Comparison of ENCODE assay signal across 7 cellular contexts in genomic region chr1:160206421-160207117, GRCh38. TPM values are rescaled to one million over a fixed set of nuclear protein-coding genes. Genes with fewer than 3 reads are reported as not detected.
A peak's percentile ranks its signal among the peaks of the same experiment; 100 is the strongest.
DNase-seq lines count a peak whose midpoint lies in the region; ATAC-seq, FAIRE-seq and TF ChIP-seq lines count a peak whose summit lies in the region.

No MANE protein-coding gene starts in this region.

- no peak for ATAC-seq in HepG2
- ATAC-seq in HG02642 (IDR thresholded peaks at IDR 0.05; ENCODE audit: poor library complexity, unreplicated experiment), result no peak

- intact Hi-C loops in breast epithelium (cut with DNase I; ENCODE audit: low total_unique reads), result no loop called here
- intact Hi-C loops in HepG2 (cut with micrococcal nuclease; ENCODE audit: unreplicated experiment), result no loop called here

- in situ Hi-C loops in HepG2 (cut with HindIII; ENCODE audit: extremely low pct_ligation_motif_present, low pct_unique_long_range_greater_than_20kb), result no loop called here

- TF ChIP-seq RAD21 in HepG2 (CRISPR knock-in tag; IDR thresholded peaks at IDR 0.05), result no peak

- H3K9me3 ChIP-seq in breast epithelium, result no peaks in the 10 kb centered on the region
- no peaks in the 10 kb centered on the region for H3K9me3 ChIP-seq in HepG2 (ENCODE audit: low read length)

- H3K36me3 ChIP-seq in breast epithelium, result no peaks in the 10 kb centered on the region
- peaks cover 4% of the 10 kb centered on the region in 2 experiments; a peak in 3 of 5 replicates for H3K36me3 ChIP-seq in HepG2 (replicated peaks in 1 of 2; ENCODE audit: control insufficient read depth in 1 of 2, insufficient read depth in 2 of 2, low read length in 2 of 2)
- peaks cover 2% of the 10 kb centered on the region for H3K36me3 ChIP-seq in urinary bladder (ENCODE audit: insufficient read depth)

- 91% methylated on average over 9 of the region's 9 CpGs for WGBS in HepG2 (ENCODE audit: low lambda C conversion rate)
- WGBS in urinary bladder, result 45% methylated on average over 9 of the region's 9 CpGs

- POLR2A ChIA-PET in HepG2 (lab: Yijun Ruan, JAX), result no interaction called here

- H3K4me1 ChIP-seq in breast epithelium, result peaks cover 14 to 26% of the 10 kb centered on the region in 2 donors
- H3K4me1 ChIP-seq in HepG2 (ENCODE audit: insufficient read depth, low read length), result peaks cover 32% of the 10 kb centered on the region
- H3K4me1 ChIP-seq in urinary bladder (ENCODE audit: insufficient read depth), result no peaks in the 10 kb centered on the region

- FAIRE-seq in GM12892 (lab: Jason Lieb, UNC) (peak; percentile 73), HepG2 (lab: Jason Lieb, UNC) (no peak)

- no peak overlapping the region for H3K9ac ChIP-seq in HepG2 (ENCODE audit: insufficient read depth, low read depth, low read length)

- H2AFZ ChIP-seq in HepG2 (ENCODE audit: low read length), result no peak overlapping the region

- TF ChIP-seq CTCF in breast epithelium (IDR thresholded peaks at IDR 0.05) (no peak), HepG2 (CRISPR knock-in tag; IDR thresholded peaks at IDR 0.05) (no peak)

- TF ChIP-seq EP300 in HepG2 (IDR thresholded peaks at IDR 0.05; ENCODE audit: low read depth in 2 of 2, low read length in 2 of 2), result no peak
- no peak for TF ChIP-seq EP300 in HepG2 (CRISPR knock-in tag; IDR thresholded peaks at IDR 0.05; ENCODE audit: borderline replicate concordance)

- H4K20me1 ChIP-seq in HepG2 (ENCODE audit: insufficient read depth, low read length), result no peaks in the 10 kb centered on the region

- peak overlapping the region; percentile 88 to 96 (median 95) for H3K4me3 ChIP-seq in breast epithelium
- H3K4me3 ChIP-seq in HepG2 (replicated peaks in 1 of 3; ENCODE audit: insufficient read depth in 1 of 3, low read depth in 2 of 3, low read length in 3 of 3), result peak overlapping the region in 1 of 3 experiments; percentile 99; a peak in 2 of 6 replicates
- peak overlapping the region; percentile 68 for H3K4me3 ChIP-seq in urinary bladder (ENCODE audit: low read depth, low read length)

- BruUV-seq in HepG2 (replicated peaks; lab: Mats Ljungman, UMichigan), result no TSS peak

- H3K4me2 ChIP-seq in HepG2 (ENCODE audit: low read depth, low read length), result peak overlapping the region; percentile 93

- DNase-seq in GM12892 (ENCODE audit: insufficient read length), result no peak
- DNase-seq in NCI-H748 treated with DMSO at 0.1 percent for 48 hours (lab: John Stamatoyannopoulos, UW), result peak; percentile 27
- peak in 1 of 2 donors; percentile 38 for DNase-seq in breast epithelium (ENCODE audit: low spot score in 2 of 2)
- no peak for DNase-seq in HepG2 (ENCODE audit: low spot score)
- no peak for DNase-seq in activated CD4-positive, alpha-beta T cell treated with anti-CD3 and anti-CD28 coated beads for 4 hours

- H3K27ac ChIP-seq in breast epithelium (peak overlapping the region; percentile 95 to 96), HepG2 (ENCODE audit: extremely low read length, insufficient read depth, low read length) (no peak overlapping the region), urinary bladder (ENCODE audit: low read depth) (no peak overlapping the region)

- CTCF ChIA-PET in HepG2 (lab: Yijun Ruan, JAX; ENCODE audit: low intra/inter-chr PET ratio, low total read pairs), result no interaction called here

- no peak for TF ChIP-seq POLR2A in GM12892 (IDR thresholded peaks at IDR 0.05; ENCODE audit: low read depth, low read length)
- no peak for TF ChIP-seq POLR2A in breast epithelium (IDR thresholded peaks at IDR 0.05)
- TF ChIP-seq POLR2A in HepG2 (IDR thresholded peaks at IDR 0.05; ENCODE audit: insufficient read depth in 1 of 2, low read depth in 2 of 2, low read length in 2 of 2), result no peak

- H3K27me3 ChIP-seq in breast epithelium (no peaks in the 10 kb centered on the region), HepG2 (ENCODE audit: control insufficient read depth in 1 of 2, insufficient read depth in 2 of 2, low read length in 2 of 2) (no peaks in the 10 kb centered on the region)

- peaks cover 2% of the 10 kb centered on the region for H3K79me2 ChIP-seq in HepG2 (ENCODE audit: insufficient read depth, low read length)

RNA-seq across cellular contexts. Expression of gene PEA15, which starts 1.4 kb away (rescaled TPM):
- polyA plus RNA-seq in GM12892 (2012; ENCODE audit: missing spikeins), result 61.6 TPM
- total RNA-seq in breast epithelium, result 100 to 1,000 TPM in 2 of 3 donors, 10 to 100 TPM in 1; 69.8 to 128 (median 127) TPM
- 12.1 and 15.8 TPM in 2 replicates for total RNA-seq in HepG2 (2016; rRNA removed; fragmentation: Illumina TruSeq; extraction: Trizol)
- total RNA-seq in HepG2 (2016; cell fraction: cytosol; rRNA removed; fragmentation: Illumina TruSeq; extraction: Trizol; ENCODE audit: low read depth), result 5.3 and 6.2 TPM in 2 replicates
- total RNA-seq in HepG2 (2016; cell fraction: insoluble cytoplasmic fraction; rRNA removed; fragmentation: Illumina TruSeq; extraction: Trizol), result 13.1 and 13.5 TPM in 2 replicates
- 19.6 and 23.0 TPM in 2 replicates for total RNA-seq in HepG2 (2016; cell fraction: membrane; rRNA removed; fragmentation: Illumina TruSeq; extraction: Trizol)
- total RNA-seq in HepG2 (2016; cell fraction: nucleus; rRNA removed; fragmentation: Illumina TruSeq; extraction: Trizol), result 6.0 and 6.1 TPM in 2 replicates
- 35.2 and 40.4 TPM in 2 replicates for polyA plus RNA-seq in HepG2 (2011; rRNA removed)
- polyA plus RNA-seq in HepG2 (2011; cell fraction: cytosol; rRNA removed), result 28.3 and 34.3 TPM in 2 replicates
- 14.9 and 20.5 TPM in 2 replicates for polyA plus RNA-seq in HepG2 (2011; cell fraction: nucleus; rRNA removed)
- 13.8 and 25.9 TPM in 2 replicates for polyA plus RNA-seq in HepG2 (2012)
- 23.0 and 24.9 TPM in 2 replicates for polyA plus RNA-seq in HepG2 (2016; cell fraction: cytosol; fragmentation: Illumina TruSeq; extraction: Trizol; ENCODE audit: low read depth)
- 40.5 and 45.7 TPM in 2 replicates for polyA plus RNA-seq in HepG2 (2016; cell fraction: insoluble cytoplasmic fraction; fragmentation: Illumina TruSeq; extraction: Trizol; ENCODE audit: low read depth)
- 43.4 and 51.8 TPM in 2 replicates for polyA plus RNA-seq in HepG2 (2016; cell fraction: membrane; fragmentation: Illumina TruSeq; extraction: Trizol; ENCODE audit: low read depth)
- 23.2 and 27.2 TPM in 2 replicates for polyA plus RNA-seq in HepG2 (2016; cell fraction: nucleus; fragmentation: Illumina TruSeq; extraction: Trizol; ENCODE audit: insufficient read depth, low read depth)
- 14.7 and 92.5 TPM in 2 replicates for polyA minus RNA-seq in HepG2 (2011; rRNA and poly(A)+ RNA removed; ENCODE audit: low replicate concordance)
- 11.5 TPM in 2 replicates for polyA minus RNA-seq in HepG2 (2011; cell fraction: cytosol; rRNA and poly(A)+ RNA removed)
- polyA minus RNA-seq in HepG2 (2011; cell fraction: nucleus; rRNA and poly(A)+ RNA removed), result 3.0 and 7.3 TPM in 2 replicates
- total RNA-seq in urinary bladder, result 51.9 TPM
- polyA plus RNA-seq in urinary bladder, result 328 TPM

RNA-seq across cellular contexts. Expression of gene CASQ1, which starts 16.2 kb away (rescaled TPM):
- polyA plus RNA-seq in GM12892 (2012; ENCODE audit: missing spikeins), result 0.74 TPM
- under 1 TPM in 1 of 3 donors, not detected in 2; 0.59 TPM for total RNA-seq in breast epithelium
- total RNA-seq in HepG2 (2016; rRNA removed; fragmentation: Illumina TruSeq; extraction: Trizol), result 0.20 TPM in 2 replicates
- total RNA-seq in HepG2 (2016; cell fraction: cytosol; rRNA removed; fragmentation: Illumina TruSeq; extraction: Trizol; ENCODE audit: low read depth), result not detected in 2 replicates
- total RNA-seq in HepG2 (2016; cell fraction: insoluble cytoplasmic fraction; rRNA removed; fragmentation: Illumina TruSeq; extraction: Trizol), result 0.06 TPM in 1 of 2 replicates, not detected in the other
- total RNA-seq in HepG2 (2016; cell fraction: membrane; rRNA removed; fragmentation: Illumina TruSeq; extraction: Trizol), result 0.19 TPM in 1 of 2 replicates, not detected in the other
- total RNA-seq in HepG2 (2016; cell fraction: nucleus; rRNA removed; fragmentation: Illumina TruSeq; extraction: Trizol), result not detected in 2 replicates
- polyA plus RNA-seq in HepG2 (2011; rRNA removed), result 0.09 TPM in 2 replicates
- 0.05 TPM in 1 of 2 replicates, not detected in the other for polyA plus RNA-seq in HepG2 (2011; cell fraction: cytosol; rRNA removed)
- not detected in 2 replicates for polyA plus RNA-seq in HepG2 (2011; cell fraction: nucleus; rRNA removed)
- polyA plus RNA-seq in HepG2 (2012), result 0.12 TPM in 1 of 2 replicates, not detected in the other
- 0.09 and 0.17 TPM in 2 replicates for polyA plus RNA-seq in HepG2 (2016; cell fraction: cytosol; fragmentation: Illumina TruSeq; extraction: Trizol; ENCODE audit: low read depth)
- 0.30 and 0.41 TPM in 2 replicates for polyA plus RNA-seq in HepG2 (2016; cell fraction: insoluble cytoplasmic fraction; fragmentation: Illumina TruSeq; extraction: Trizol; ENCODE audit: low read depth)
- polyA plus RNA-seq in HepG2 (2016; cell fraction: membrane; fragmentation: Illumina TruSeq; extraction: Trizol; ENCODE audit: low read depth), result 0.21 and 0.30 TPM in 2 replicates
- polyA plus RNA-seq in HepG2 (2016; cell fraction: nucleus; fragmentation: Illumina TruSeq; extraction: Trizol; ENCODE audit: insufficient read depth, low read depth), result not detected in 2 replicates
- not detected in 2 replicates for polyA minus RNA-seq in HepG2 (2011; rRNA and poly(A)+ RNA removed; ENCODE audit: low replicate concordance)
- polyA minus RNA-seq in HepG2 (2011; cell fraction: cytosol; rRNA and poly(A)+ RNA removed), result not detected in 2 replicates
- polyA minus RNA-seq in HepG2 (2011; cell fraction: nucleus; rRNA and poly(A)+ RNA removed), result not detected in 2 replicates
- total RNA-seq in urinary bladder, result 10.5 TPM
- 4.5 TPM for polyA plus RNA-seq in urinary bladder

RNA-seq across cellular contexts. Expression of gene ATP1A4, which starts 55.2 kb away (rescaled TPM):
- polyA plus RNA-seq in GM12892 (2012; ENCODE audit: missing spikeins), result 1.7 TPM
- total RNA-seq in breast epithelium, result 1 to 10 TPM in 1 of 3 donors, not detected in 2; 4.5 TPM
- total RNA-seq in HepG2 (2016; rRNA removed; fragmentation: Illumina TruSeq; extraction: Trizol), result not detected in 2 replicates
- total RNA-seq in HepG2 (2016; cell fraction: cytosol; rRNA removed; fragmentation: Illumina TruSeq; extraction: Trizol; ENCODE audit: low read depth), result not detected in 2 replicates
- not detected in 2 replicates for total RNA-seq in HepG2 (2016; cell fraction: insoluble cytoplasmic fraction; rRNA removed; fragmentation: Illumina TruSeq; extraction: Trizol)
- not detected in 2 replicates for total RNA-seq in HepG2 (2016; cell fraction: membrane; rRNA removed; fragmentation: Illumina TruSeq; extraction: Trizol)
- not detected in 2 replicates for total RNA-seq in HepG2 (2016; cell fraction: nucleus; rRNA removed; fragmentation: Illumina TruSeq; extraction: Trizol)
- not detected in 2 replicates for polyA plus RNA-seq in HepG2 (2011; rRNA removed)
- polyA plus RNA-seq in HepG2 (2011; cell fraction: cytosol; rRNA removed), result not detected in 2 replicates
- polyA plus RNA-seq in HepG2 (2011; cell fraction: nucleus; rRNA removed), result not detected in 2 replicates
- not detected in 2 replicates for polyA plus RNA-seq in HepG2 (2012)
- not detected in 2 replicates for polyA plus RNA-seq in HepG2 (2016; cell fraction: cytosol; fragmentation: Illumina TruSeq; extraction: Trizol; ENCODE audit: low read depth)
- polyA plus RNA-seq in HepG2 (2016; cell fraction: insoluble cytoplasmic fraction; fragmentation: Illumina TruSeq; extraction: Trizol; ENCODE audit: low read depth), result not detected in 2 replicates
- not detected in 2 replicates for polyA plus RNA-seq in HepG2 (2016; cell fraction: membrane; fragmentation: Illumina TruSeq; extraction: Trizol; ENCODE audit: low read depth)
- polyA plus RNA-seq in HepG2 (2016; cell fraction: nucleus; fragmentation: Illumina TruSeq; extraction: Trizol; ENCODE audit: insufficient read depth, low read depth), result not detected in 2 replicates
- polyA minus RNA-seq in HepG2 (2011; rRNA and poly(A)+ RNA removed; ENCODE audit: low replicate concordance), result not detected in 2 replicates
- polyA minus RNA-seq in HepG2 (2011; cell fraction: cytosol; rRNA and poly(A)+ RNA removed), result not detected in 2 replicates
- polyA minus RNA-seq in HepG2 (2011; cell fraction: nucleus; rRNA and poly(A)+ RNA removed), result not detected in 2 replicates
- total RNA-seq in urinary bladder, result 8.3 TPM
- 6.2 TPM for polyA plus RNA-seq in urinary bladder

RNA-seq across cellular contexts. Expression of gene DCAF8, which starts 55.8 kb away (rescaled TPM):
- polyA plus RNA-seq in GM12892 (2012; ENCODE audit: missing spikeins), result 74.6 TPM
- total RNA-seq in breast epithelium (100 to 1,000 TPM; 161 to 195 (median 161) TPM), HepG2 (2016; rRNA removed; fragmentation: Illumina TruSeq; extraction: Trizol) (52.3 and 79.8 TPM in 2 replicates), urinary bladder (92.9 TPM)
- 17.5 and 18.7 TPM in 2 replicates for total RNA-seq in HepG2 (2016; cell fraction: cytosol; rRNA removed; fragmentation: Illumina TruSeq; extraction: Trizol; ENCODE audit: low read depth)
- 48.0 and 77.3 TPM in 2 replicates for total RNA-seq in HepG2 (2016; cell fraction: insoluble cytoplasmic fraction; rRNA removed; fragmentation: Illumina TruSeq; extraction: Trizol)
- total RNA-seq in HepG2 (2016; cell fraction: membrane; rRNA removed; fragmentation: Illumina TruSeq; extraction: Trizol), result 29.8 and 32.3 TPM in 2 replicates
- 139 and 162 TPM in 2 replicates for total RNA-seq in HepG2 (2016; cell fraction: nucleus; rRNA removed; fragmentation: Illumina TruSeq; extraction: Trizol)
- polyA plus RNA-seq in HepG2 (2011; rRNA removed) (73.4 and 94.7 TPM in 2 replicates), urinary bladder (123 TPM)
- polyA plus RNA-seq in HepG2 (2011; cell fraction: cytosol; rRNA removed), result 33.1 and 34.2 TPM in 2 replicates
- polyA plus RNA-seq in HepG2 (2011; cell fraction: nucleus; rRNA removed), result 505 and 552 TPM in 2 replicates
- polyA plus RNA-seq in HepG2 (2012), result 63.6 and 76.2 TPM in 2 replicates
- polyA plus RNA-seq in HepG2 (2016; cell fraction: cytosol; fragmentation: Illumina TruSeq; extraction: Trizol; ENCODE audit: low read depth), result 4.0 and 4.4 TPM in 2 replicates
- 34.8 and 37.8 TPM in 2 replicates for polyA plus RNA-seq in HepG2 (2016; cell fraction: insoluble cytoplasmic fraction; fragmentation: Illumina TruSeq; extraction: Trizol; ENCODE audit: low read depth)
- 12.0 and 13.0 TPM in 2 replicates for polyA plus RNA-seq in HepG2 (2016; cell fraction: membrane; fragmentation: Illumina TruSeq; extraction: Trizol; ENCODE audit: low read depth)
- polyA plus RNA-seq in HepG2 (2016; cell fraction: nucleus; fragmentation: Illumina TruSeq; extraction: Trizol; ENCODE audit: insufficient read depth, low read depth), result 243 and 251 TPM in 2 replicates
- 86.3 and 97.5 TPM in 2 replicates for polyA minus RNA-seq in HepG2 (2011; rRNA and poly(A)+ RNA removed; ENCODE audit: low replicate concordance)
- polyA minus RNA-seq in HepG2 (2011; cell fraction: cytosol; rRNA and poly(A)+ RNA removed), result 20.5 and 34.4 TPM in 2 replicates
- 227 and 254 TPM in 2 replicates for polyA minus RNA-seq in HepG2 (2011; cell fraction: nucleus; rRNA and poly(A)+ RNA removed)

Comparison
In these comparisons a context has a peak if more than half of its experiments do, and no peak if none do; other contexts are left out.
1. H3K27ac ChIP-seq: peak in breast epithelium (2 of 2); none in HepG2 (single experiment) and urinary bladder (single experiment).